In the genomic region with DNA sequence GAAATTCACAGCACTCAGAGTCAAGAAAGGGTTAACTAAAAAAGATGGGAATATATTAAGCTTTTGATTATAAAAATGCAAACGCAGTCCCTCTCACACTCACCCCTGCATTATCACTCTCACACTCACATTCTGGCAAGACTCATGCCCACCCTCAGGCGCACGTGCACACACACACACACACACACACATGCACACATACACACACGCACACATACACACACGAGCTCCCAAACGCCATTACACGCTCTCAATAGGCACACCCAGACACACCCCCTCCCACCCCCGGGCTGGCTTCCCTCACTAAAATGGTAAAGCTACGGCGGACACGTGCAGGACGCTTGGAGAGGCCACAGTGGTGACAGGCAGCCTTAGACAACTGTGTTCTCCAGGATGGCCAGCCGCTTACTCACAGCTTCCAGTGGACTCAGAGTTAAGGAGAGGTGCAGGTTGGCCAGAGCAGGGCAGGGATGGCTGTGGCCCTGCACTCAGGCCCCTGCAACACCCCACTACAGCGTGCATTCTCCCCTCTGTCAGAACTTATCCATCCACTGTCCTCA, we compare ENCODE assay signal across 18 cellular contexts. TPM values are rescaled to one million over a fixed set of nuclear protein-coding genes. Genes with fewer than 3 reads are reported as not detected.
DNase-seq lines count a peak whose midpoint lies in the region; ATAC-seq, FAIRE-seq and TF ChIP-seq lines count a peak whose summit lies in the region.
"Had no signal": no experiment of that assay in that cellular context is flagged by ENCODE, and none has a peak within 500 bp of the region (broad histone marks: within the 10 kb centered on the region; RNA-seq: fewer than 3 reads in every experiment).

No MANE protein-coding gene starts in this region.

- peaks cover 7% of the 10 kb centered on the region for H3K27me3 Mint-ChIP-seq in CD8-positive, alpha-beta T cell (ENCODE audit: low read depth)

- H3K79me2 ChIP-seq in K562 (ENCODE audit: control insufficient read depth, insufficient read depth, low read length) (no peaks in the 10 kb centered on the region), HepG2 (ENCODE audit: insufficient read depth, low read length) (no peaks in the 10 kb centered on the region)

- H3K56ac ChIP-seq in IMR-90 (ENCODE audit: extremely low read depth, insufficient read depth, low read length): no peak overlapping the region

- no peaks in the 10 kb centered on the region for H3K9me3 Mint-ChIP-seq in CD8-positive, alpha-beta T cell

- TF ChIP-seq CTCF in IMR-90 (conservative IDR thresholded peaks at IDR 0.05; ENCODE audit: low read depth, low read length) (no peak), K562 (IDR thresholded peaks at IDR 0.05 in 2 of 3, conservative IDR thresholded peaks at IDR 0.05 in 1 of 3; ENCODE audit: insufficient read depth in 2 of 3, low read depth in 1 of 3, low read length in 3 of 3) (no peak), HepG2 (CRISPR knock-in tag; IDR thresholded peaks at IDR 0.05) (no peak), vagina (IDR thresholded peaks at IDR 0.05) (no peak)
- no peak for TF ChIP-seq CTCF in CD8-positive, alpha-beta T cell (IDR thresholded peaks at IDR 0.05)

- no peak for TF ChIP-seq EP300 in K562 (IDR thresholded peaks at IDR 0.05; ENCODE audit: low read length)
- TF ChIP-seq EP300 in HepG2 (IDR thresholded peaks at IDR 0.05; ENCODE audit: low read depth in 2 of 2, low read length in 2 of 2): no peak
- no peak for TF ChIP-seq EP300 in HepG2 (CRISPR knock-in tag; IDR thresholded peaks at IDR 0.05; ENCODE audit: borderline replicate concordance)

- H3K9ac ChIP-seq in IMR-90 (ENCODE audit: low read depth, low read length) (no peak overlapping the region), K562 (ENCODE audit: insufficient read depth in 1 of 2, low read depth in 2 of 2, low read length in 2 of 2) (peak overlapping the region in 1 of 2 experiments; percentile 11; a peak in 1 of 4 replicates), HepG2 (ENCODE audit: insufficient read depth, low read depth, low read length) (no peak overlapping the region)

- H2AFZ ChIP-seq in IMR-90 (replicated peaks; ENCODE audit: low read length, poor library complexity) (peak overlapping the region; percentile 53), K562 (ENCODE audit: low read depth, low read length) (no peak overlapping the region), HepG2 (ENCODE audit: low read length) (no peak overlapping the region)

- H4K5ac ChIP-seq in IMR-90 (ENCODE audit: low read depth, low read length): no peak overlapping the region

- peaks cover 12% of the 10 kb centered on the region for H3K4me1 Mint-ChIP-seq in CD8-positive, alpha-beta T cell (ENCODE audit: low read depth)

- H3K27me3 ChIP-seq in IMR-90 (ENCODE audit: control insufficient read depth, insufficient read depth, low read length) (peaks cover 33% of the 10 kb centered on the region), K562 (ENCODE audit: control insufficient read depth in 2 of 2, insufficient read depth in 2 of 2, low read length in 2 of 2) (peaks cover 0 to 13% of the 10 kb centered on the region in 2 experiments; a peak in 2 of 5 replicates), HepG2 (ENCODE audit: control insufficient read depth in 1 of 2, insufficient read depth in 2 of 2, low read length in 2 of 2) (0 out of 5 replicates have a peak, but pooled peaks cover 0 to 4% of the 10 kb centered on the region in 2 experiments), vagina (no peaks in the 10 kb centered on the region)
- no peaks in the 10 kb centered on the region for H3K27me3 ChIP-seq in CD8-positive, alpha-beta T cell (ENCODE audit: insufficient read depth, low read length)
- H3K27me3 ChIP-seq: MG63 had no signal

- no peaks in the 10 kb centered on the region for H3K36me3 ChIP-seq in IMR-90 (ENCODE audit: control insufficient read depth, insufficient read depth, low read length)
- no peaks in the 10 kb centered on the region; the same call in 2 of the 3 replicates for H3K36me3 ChIP-seq in K562 (ENCODE audit: control insufficient read depth, insufficient read depth, low read length)
- no peaks in the 10 kb centered on the region for H3K36me3 ChIP-seq in HepG2 (replicated peaks in 1 of 2; ENCODE audit: control insufficient read depth in 1 of 2, insufficient read depth in 2 of 2, low read length in 2 of 2)
- no peaks in the 10 kb centered on the region for H3K36me3 ChIP-seq in vagina
- H3K36me3 ChIP-seq in CD8-positive, alpha-beta T cell (ENCODE audit: insufficient read depth, low read length): no peaks in the 10 kb centered on the region
- H3K36me3 ChIP-seq: MG63 had no signal

- WGBS in IMR-90 (ENCODE audit: extremely low coverage in 2 of 2, insufficient read length in 1 of 2), 2 experiments: 27% methylated on average over 7 of the region's 14 CpGs; no CpG with 5 or more reads in 1 of the 2 experiments
- 18% methylated on average over 14 of the region's 14 CpGs for WGBS in K562 (ENCODE audit: insufficient coverage, low coverage, missing lambda C conversion rate)
- 15% methylated on average over 12 of the region's 14 CpGs for WGBS in HepG2 (ENCODE audit: low lambda C conversion rate)

- no peak overlapping the region for H2BK5ac ChIP-seq in IMR-90 (ENCODE audit: low read depth, low read length, poor library complexity, severe bottlenecking)

- H2BK20ac ChIP-seq in IMR-90 (ENCODE audit: low read depth, low read length): no peak overlapping the region

- TF ChIP-seq POLR2A in IMR-90 (IDR thresholded peaks at IDR 0.05; ENCODE audit: low read depth, low read length) (no peak), K562 (conservative IDR thresholded peaks at IDR 0.05) (no peak), HepG2 (IDR thresholded peaks at IDR 0.05; ENCODE audit: insufficient read depth in 1 of 2, low read depth in 2 of 2, low read length in 2 of 2) (no peak), vagina (IDR thresholded peaks at IDR 0.05) (no peak)

- H3K4me2 ChIP-seq in IMR-90 (ENCODE audit: low read depth, low read length): no peak overlapping the region
- no peak overlapping the region for H3K4me2 ChIP-seq in K562 (ENCODE audit: insufficient read depth, low read length)
- H3K4me2 ChIP-seq in HepG2 (ENCODE audit: low read depth, low read length): no peak overlapping the region

- H3K27ac ChIP-seq in IMR-90 (ENCODE audit: insufficient read depth, low read length) (no peak overlapping the region), K562 (ENCODE audit: extremely low read depth, low read depth, low read length) (no peak overlapping the region), HepG2 (ENCODE audit: extremely low read length, insufficient read depth, low read length) (no peak overlapping the region), vagina (peak overlapping the region; percentile 12)
- no peak overlapping the region for H3K27ac ChIP-seq in CD8-positive, alpha-beta T cell (ENCODE audit: low read depth, low read length)

- TF ChIP-seq RAD21 in IMR-90 (IDR thresholded peaks at IDR 0.05; ENCODE audit: low read length): no peak
- TF ChIP-seq RAD21 in K562 (CRISPR knock-in tag; conservative IDR thresholded peaks at IDR 0.05 in 1 of 2, IDR thresholded peaks at IDR 0.05 in 1 of 2): no peak
- TF ChIP-seq RAD21 in HepG2 (CRISPR knock-in tag; IDR thresholded peaks at IDR 0.05): no peak

- ATAC-seq in IMR-90 (ENCODE audit: low read depth): no peak
- no peak for ATAC-seq in K562
- no peak for ATAC-seq in HepG2
- ATAC-seq in left lobe of liver: no peak
- ATAC-seq in CD8-positive, alpha-beta T cell: no peak
- ATAC-seq: HCT116 had no signal

- no peaks in the 10 kb centered on the region for H3K79me1 ChIP-seq in IMR-90 (ENCODE audit: low read depth in 1 of 2, low read length in 2 of 2)

- H3K4me1 ChIP-seq in IMR-90 (ENCODE audit: control insufficient read depth, insufficient read depth, low read length) (no peaks in the 10 kb centered on the region), K562 (replicated peaks in 1 of 2; ENCODE audit: control insufficient read depth in 2 of 2, insufficient read depth in 2 of 2, low read length in 2 of 2) (peaks cover 6 to 17% of the 10 kb centered on the region in 2 experiments; a peak in 4 of 5 replicates), HepG2 (ENCODE audit: insufficient read depth, low read length) (no peaks in the 10 kb centered on the region), vagina (peaks cover 7% of the 10 kb centered on the region)
- peaks cover 4% of the 10 kb centered on the region for H3K4me1 ChIP-seq in CD8-positive, alpha-beta T cell (ENCODE audit: insufficient read depth, low read length)

- intact Hi-C loops in IMR-90 (cut with micrococcal nuclease) (no loop called here), K562 (cut with micrococcal nuclease) (no loop called here), HepG2 (cut with micrococcal nuclease; ENCODE audit: unreplicated experiment) (no loop called here), vagina (cut with DNase I) (no loop called here)
- intact Hi-C loops in CD8-positive, alpha-beta T cell (cut with DNase I, micrococcal nuclease): loop anchor here in 1 of 2 experiments (10.0 kb wide), 2 partner anchors 712 to 1362 kb away; a partner anchor contains a TSS

- no peak overlapping the region for H4K8ac ChIP-seq in IMR-90 (ENCODE audit: low read depth in 2 of 2, low read length in 2 of 2)

- DNase-seq in IMR-90 (peak; percentile 8), K562 (ENCODE audit: extremely low read depth in 1 of 4, low spot score in 3 of 4) (no peak), HepG2 (ENCODE audit: low spot score) (no peak), vagina (ENCODE audit: extremely low spot score in 2 of 2) (no peak), left lobe of liver (ENCODE audit: low spot score) (no peak), NCI-H2107 treated with DMSO at 0.1 percent for 48 hours (lab: John Stamatoyannopoulos, UW; ENCODE audit: unreplicated experiment) (no peak)
- no peak for DNase-seq in CD8-positive, alpha-beta T cell
- DNase-seq: CD4-positive, alpha-beta T cell; DMS79; MG63; NCI-H1092; NCI-H146; NCI-H2081 treated with DMSO at 0.1 percent for 48 hours; NCI-H345; NCI-H526 treated with DMSO at 0.1 percent for 48 hours; SIG-M5 had no signal

- no peak overlapping the region for H4K91ac ChIP-seq in IMR-90 (ENCODE audit: insufficient read depth, low read depth, low read length)

- no peak overlapping the region for H2AK5ac ChIP-seq in IMR-90 (ENCODE audit: low read depth, low read length)

- FAIRE-seq in K562 (lab: Jason Lieb, UNC) (no peak), HepG2 (lab: Jason Lieb, UNC) (no peak)

- no peak overlapping the region for H2BK120ac ChIP-seq in IMR-90 (ENCODE audit: low read depth, low read length)

- H2BK15ac ChIP-seq in IMR-90 (ENCODE audit: low read depth, low read length): no peak overlapping the region

- H3K9me1 ChIP-seq in IMR-90 (ENCODE audit: insufficient read depth, low read length): no peaks in the 10 kb centered on the region
- no peaks in the 10 kb centered on the region for H3K9me1 ChIP-seq in K562 (ENCODE audit: control insufficient read depth, insufficient read depth, low read length)

- H3K9me3 ChIP-seq in IMR-90 (ENCODE audit: control insufficient read depth, insufficient read depth, low read length): no peaks in the 10 kb centered on the region; the same call in 1 of the 2 replicates
- H3K9me3 ChIP-seq in K562 (replicated peaks; ENCODE audit: control insufficient read depth, insufficient read depth, low read depth, low read length): peaks cover 9% of the 10 kb centered on the region
- peaks cover 11% of the 10 kb centered on the region for H3K9me3 ChIP-seq in HepG2 (ENCODE audit: low read length)
- H3K9me3 ChIP-seq in vagina: no peaks in the 10 kb centered on the region
- no peaks in the 10 kb centered on the region for H3K9me3 ChIP-seq in CD8-positive, alpha-beta T cell (ENCODE audit: low read length)

- BruUV-seq in IMR-90 (replicated peaks; lab: Mats Ljungman, UMichigan): no TSS peak
- no TSS peak for BruUV-seq in K562 (replicated peaks; lab: Mats Ljungman, UMichigan)
- no TSS peak for BruUV-seq in HepG2 (replicated peaks; lab: Mats Ljungman, UMichigan)

- in situ Hi-C loops in IMR-90 (cut with MboI; ENCODE audit: low sequenced_read_pairs) (loop anchor here (10.0 kb wide), 1 partner anchor 1478 kb away; a partner anchor contains a TSS), K562 (cut with MboI) (no loop called here), HepG2 (cut with HindIII; ENCODE audit: extremely low pct_ligation_motif_present, low pct_unique_long_range_greater_than_20kb) (loop anchor here (10.0 kb wide), 1 partner anchor 1468 kb away; no protein-coding TSS in a partner anchor)

- H4K20me1 ChIP-seq in IMR-90 (ENCODE audit: insufficient read depth, low read length) (no peaks in the 10 kb centered on the region), K562 (replicated peaks; ENCODE audit: control insufficient read depth, insufficient read depth, low read length) (no peaks in the 10 kb centered on the region), HepG2 (ENCODE audit: insufficient read depth, low read length) (no peaks in the 10 kb centered on the region)

- no peak overlapping the region for H3K4ac ChIP-seq in IMR-90 (ENCODE audit: low read depth, low read length)

- dilution Hi-C loops in IMR-90 (cut with HindIII; ENCODE audit: low sequenced_read_pairs, unreplicated experiment): no loop called here

- H3K4me3 Mint-ChIP-seq in CD8-positive, alpha-beta T cell: no peak overlapping the region
- H3K4me3 Mint-ChIP-seq: B cell; CD4-positive, alpha-beta T cell had no signal

- no peak overlapping the region for H3K23ac ChIP-seq in IMR-90 (ENCODE audit: low read depth, low read length)

- H3K18ac ChIP-seq in IMR-90 (ENCODE audit: low read depth, low read length): no peak overlapping the region

- POLR2A ChIA-PET in IMR-90 (lab: Charles Lee; ENCODE audit: unreplicated experiment): no interaction called here
- POLR2A ChIA-PET in K562 (lab: Yijun Ruan, JAX): no interaction called here
- POLR2A ChIA-PET in HepG2 (lab: Yijun Ruan, JAX): no interaction called here
- POLR2A ChIA-PET in CD8-positive, alpha-beta T cell (lab: Charles Lee): interaction anchor here (0.7 kb wide), 1 partner anchor 72 kb away, joined by 3 read pairs; no protein-coding TSS in a partner anchor

- no peaks in the 10 kb centered on the region for H3K36me3 Mint-ChIP-seq in CD8-positive, alpha-beta T cell

- H3K4me3 ChIP-seq in IMR-90 (ENCODE audit: insufficient read depth, low read depth, low read length): no peak overlapping the region
- no peak overlapping the region for H3K4me3 ChIP-seq in K562
- no peak overlapping the region for H3K4me3 ChIP-seq in HepG2 (replicated peaks in 1 of 3; ENCODE audit: insufficient read depth in 1 of 3, low read depth in 2 of 3, low read length in 3 of 3)
- no peak overlapping the region for H3K4me3 ChIP-seq in vagina
- H3K4me3 ChIP-seq in CD8-positive, alpha-beta T cell (ENCODE audit: low read depth, low read length): no peak overlapping the region
- H3K4me3 ChIP-seq: MG63 had no signal

- H3K27ac Mint-ChIP-seq in CD8-positive, alpha-beta T cell: no peak overlapping the region
- H3K27ac Mint-ChIP-seq: B cell; CD4-positive, alpha-beta T cell had no signal

- CTCF ChIA-PET in IMR-90 (lab: Yijun Ruan, JAX) (no interaction called here), K562 (lab: Yijun Ruan, JAX; ENCODE audit: low intra/inter-chr PET ratio) (no interaction called here), HepG2 (lab: Yijun Ruan, JAX; ENCODE audit: low intra/inter-chr PET ratio, low total read pairs) (no interaction called here)
- CTCF ChIA-PET in CD8-positive, alpha-beta T cell (lab: Charles Lee): interaction anchor here (1.1 kb wide), 1 partner anchor 215 kb away, joined by 3 read pairs; no protein-coding TSS in a partner anchor

- peak overlapping the region; percentile 34 for H2AK9ac ChIP-seq in IMR-90 (replicated peaks; ENCODE audit: low read depth, low read length, poor library complexity)

- no peak overlapping the region for H3K14ac ChIP-seq in IMR-90 (replicated peaks; ENCODE audit: low read depth, low read length)

RNA-seq across cellular contexts. Expression of a gene that starts 10.1 kb away (rescaled TPM):
- 0.56 TPM in 1 of 2 replicates, not detected in the other for total RNA-seq in IMR-90 (2012; rRNA removed)
- 0.10 and 0.27 TPM in 2 replicates for polyA plus RNA-seq in IMR-90 (2012; rRNA removed)
- polyA plus RNA-seq in IMR-90 (2012; cell fraction: cytosol; rRNA removed): 0.03 TPM in 1 of 2 replicates, not detected in the other
- polyA plus RNA-seq in IMR-90 (2012; cell fraction: nucleus; rRNA removed; ENCODE audit: low replicate concordance): 1.1 and 1.3 TPM in 2 replicates
- total RNA-seq in K562 (2011; cell fraction: chromatin; rRNA removed; ENCODE audit: low replicate concordance): 2.0 and 5.9 TPM in 2 replicates
- total RNA-seq in K562 (2011; cell fraction: nucleolus; rRNA removed): 4.5 and 5.4 TPM in 2 replicates
- 2.7 and 4.0 TPM in 2 replicates for total RNA-seq in K562 (2011; cell fraction: nucleoplasm; rRNA removed)
- total RNA-seq in K562 (2014; rRNA removed): 1.8 and 1.9 TPM in 2 replicates
- 0.45 and 0.51 TPM in 2 replicates for total RNA-seq in K562 (2014; rRNA removed; fragmentation: Illumina TruSeq; extraction: Trizol)
- 0.79 and 1.2 TPM in 2 replicates for total RNA-seq in K562 (2015; rRNA removed; fragmentation: Illumina TruSeq; extraction: Trizol)
- 1.8 and 2.3 TPM in 2 replicates for total RNA-seq in K562 (2021)
- 0.89 and 1.5 TPM in 2 replicates for polyA plus RNA-seq in K562 (2011; rRNA removed)
- polyA plus RNA-seq in K562 (2011; cell fraction: cytosol; rRNA removed): 0.78 and 2.4 TPM in 2 replicates
- 3.5 and 9.8 TPM in 2 replicates for polyA plus RNA-seq in K562 (2011; cell fraction: nucleus; rRNA removed)
- 1.9 and 2.4 TPM in 2 replicates for polyA plus RNA-seq in K562 (2012)
- 1.1 and 1.6 TPM in 2 replicates for polyA plus RNA-seq in K562 (2014; fragmentation: Illumina TruSeq; extraction: Trizol)
- under 1 TPM; 0.10 to 0.18 TPM for polyA plus RNA-seq in K562 (2014; fragmentation: Nextera tagmentation; extraction: Ambion mirVana)
- polyA plus RNA-seq in K562 (2014; rRNA removed): 1.6 and 3.6 TPM in 2 replicates
- polyA minus RNA-seq in K562 (2011; rRNA and poly(A)+ RNA removed): 0.48 and 0.88 TPM in 2 replicates
- polyA minus RNA-seq in K562 (2011; cell fraction: cytosol; rRNA and poly(A)+ RNA removed): 1.4 and 1.6 TPM in 2 replicates
- polyA minus RNA-seq in K562 (2011; cell fraction: nucleus; rRNA and poly(A)+ RNA removed): 1.4 and 3.4 TPM in 2 replicates
- total RNA-seq in HepG2 (2016; rRNA removed; fragmentation: Illumina TruSeq; extraction: Trizol): 0.04 TPM in 1 of 2 replicates, not detected in the other
- not detected in 2 replicates for total RNA-seq in HepG2 (2016; cell fraction: cytosol; rRNA removed; fragmentation: Illumina TruSeq; extraction: Trizol; ENCODE audit: low read depth)
- not detected in 2 replicates for total RNA-seq in HepG2 (2016; cell fraction: insoluble cytoplasmic fraction; rRNA removed; fragmentation: Illumina TruSeq; extraction: Trizol)
- not detected in 2 replicates for total RNA-seq in HepG2 (2016; cell fraction: membrane; rRNA removed; fragmentation: Illumina TruSeq; extraction: Trizol)
- total RNA-seq in HepG2 (2016; cell fraction: nucleus; rRNA removed; fragmentation: Illumina TruSeq; extraction: Trizol): not detected in 2 replicates
- 0.03 and 0.05 TPM in 2 replicates for polyA plus RNA-seq in HepG2 (2011; rRNA removed)
- 0.11 TPM in 1 of 2 replicates, not detected in the other for polyA plus RNA-seq in HepG2 (2011; cell fraction: cytosol; rRNA removed)
- 0.66 and 0.77 TPM in 2 replicates for polyA plus RNA-seq in HepG2 (2011; cell fraction: nucleus; rRNA removed)
- polyA plus RNA-seq in HepG2 (2012): 0.05 TPM in 1 of 2 replicates, not detected in the other
- not detected in 2 replicates for polyA plus RNA-seq in HepG2 (2016; cell fraction: cytosol; fragmentation: Illumina TruSeq; extraction: Trizol; ENCODE audit: low read depth)
- not detected in 2 replicates for polyA plus RNA-seq in HepG2 (2016; cell fraction: insoluble cytoplasmic fraction; fragmentation: Illumina TruSeq; extraction: Trizol; ENCODE audit: low read depth)
- not detected in 2 replicates for polyA plus RNA-seq in HepG2 (2016; cell fraction: membrane; fragmentation: Illumina TruSeq; extraction: Trizol; ENCODE audit: low read depth)
- polyA plus RNA-seq in HepG2 (2016; cell fraction: nucleus; fragmentation: Illumina TruSeq; extraction: Trizol; ENCODE audit: insufficient read depth, low read depth): 0.26 TPM in 1 of 2 replicates, not detected in the other
- 0.12 TPM in 1 of 2 replicates, not detected in the other for polyA minus RNA-seq in HepG2 (2011; rRNA and poly(A)+ RNA removed; ENCODE audit: low replicate concordance)
- not detected in 2 replicates for polyA minus RNA-seq in HepG2 (2011; cell fraction: cytosol; rRNA and poly(A)+ RNA removed)
- 0.12 and 0.26 TPM in 2 replicates for polyA minus RNA-seq in HepG2 (2011; cell fraction: nucleus; rRNA and poly(A)+ RNA removed)
- 0.49 TPM for total RNA-seq in vagina
- not detected for total RNA-seq in left lobe of liver
- total RNA-seq in CD8-positive, alpha-beta T cell: 1 to 10 TPM; 6.6 to 7.4 TPM

RNA-seq across cellular contexts. Expression of a gene that starts 44.3 kb away (rescaled TPM):
- under 0.01 TPM in 1 of 2 replicates, not detected in the other for total RNA-seq in IMR-90 (2012; rRNA removed)
- 0.09 TPM in 2 replicates for polyA plus RNA-seq in IMR-90 (2012; rRNA removed)
- 0.12 TPM in 1 of 2 replicates, not detected in the other for polyA plus RNA-seq in IMR-90 (2012; cell fraction: cytosol; rRNA removed)
- 0.07 and 0.16 TPM in 2 replicates for polyA plus RNA-seq in IMR-90 (2012; cell fraction: nucleus; rRNA removed; ENCODE audit: low replicate concordance)
- 11.2 and 16.2 TPM in 2 replicates for total RNA-seq in K562 (2011; cell fraction: chromatin; rRNA removed; ENCODE audit: low replicate concordance)
- total RNA-seq in K562 (2011; cell fraction: nucleolus; rRNA removed): 19.8 and 22.9 TPM in 2 replicates
- 20.3 and 27.1 TPM in 2 replicates for total RNA-seq in K562 (2011; cell fraction: nucleoplasm; rRNA removed)
- total RNA-seq in K562 (2014; rRNA removed): 10.7 and 12.3 TPM in 2 replicates
- 11.7 and 13.2 TPM in 2 replicates for total RNA-seq in K562 (2014; rRNA removed; fragmentation: Illumina TruSeq; extraction: Trizol)
- 44.3 and 44.7 TPM in 2 replicates for total RNA-seq in K562 (2015; rRNA removed; fragmentation: Illumina TruSeq; extraction: Trizol)
- 30.3 and 33.8 TPM in 2 replicates for total RNA-seq in K562 (2021)
- 42.5 and 418 TPM in 2 replicates for polyA plus RNA-seq in K562 (2011; rRNA removed)
- polyA plus RNA-seq in K562 (2011; cell fraction: cytosol; rRNA removed): 103 and 599 TPM in 2 replicates
- polyA plus RNA-seq in K562 (2011; cell fraction: nucleus; rRNA removed): 41.2 and 275 TPM in 2 replicates
- polyA plus RNA-seq in K562 (2012): 63.5 and 133 TPM in 2 replicates
- polyA plus RNA-seq in K562 (2014; fragmentation: Illumina TruSeq; extraction: Trizol): 44.5 and 47.3 TPM in 2 replicates
- polyA plus RNA-seq in K562 (2014; fragmentation: Nextera tagmentation; extraction: Ambion mirVana): 1 to 10 TPM; 2.4 to 4.8 TPM
- polyA plus RNA-seq in K562 (2014; rRNA removed): 20.3 and 22.2 TPM in 2 replicates
- 72.1 and 524 TPM in 2 replicates for polyA minus RNA-seq in K562 (2011; rRNA and poly(A)+ RNA removed)
- 41.0 and 310 TPM in 2 replicates for polyA minus RNA-seq in K562 (2011; cell fraction: cytosol; rRNA and poly(A)+ RNA removed)
- polyA minus RNA-seq in K562 (2011; cell fraction: nucleus; rRNA and poly(A)+ RNA removed): 7.7 and 80.9 TPM in 2 replicates
- 0.34 and 0.86 TPM in 2 replicates for total RNA-seq in HepG2 (2016; rRNA removed; fragmentation: Illumina TruSeq; extraction: Trizol)
- total RNA-seq in HepG2 (2016; cell fraction: cytosol; rRNA removed; fragmentation: Illumina TruSeq; extraction: Trizol; ENCODE audit: low read depth): 0.18 and 0.30 TPM in 2 replicates
- 0.18 and 0.45 TPM in 2 replicates for total RNA-seq in HepG2 (2016; cell fraction: insoluble cytoplasmic fraction; rRNA removed; fragmentation: Illumina TruSeq; extraction: Trizol)
- 0.48 and 0.56 TPM in 2 replicates for total RNA-seq in HepG2 (2016; cell fraction: membrane; rRNA removed; fragmentation: Illumina TruSeq; extraction: Trizol)
- total RNA-seq in HepG2 (2016; cell fraction: nucleus; rRNA removed; fragmentation: Illumina TruSeq; extraction: Trizol): 0.34 and 0.53 TPM in 2 replicates
- 0.41 and 0.76 TPM in 2 replicates for polyA plus RNA-seq in HepG2 (2011; rRNA removed)
- 0.64 and 0.79 TPM in 2 replicates for polyA plus RNA-seq in HepG2 (2011; cell fraction: cytosol; rRNA removed)
- 0.59 and 0.61 TPM in 2 replicates for polyA plus RNA-seq in HepG2 (2011; cell fraction: nucleus; rRNA removed)
- 0.19 and 0.38 TPM in 2 replicates for polyA plus RNA-seq in HepG2 (2012)
- 0.33 and 0.38 TPM in 2 replicates for polyA plus RNA-seq in HepG2 (2016; cell fraction: cytosol; fragmentation: Illumina TruSeq; extraction: Trizol; ENCODE audit: low read depth)
- polyA plus RNA-seq in HepG2 (2016; cell fraction: insoluble cytoplasmic fraction; fragmentation: Illumina TruSeq; extraction: Trizol; ENCODE audit: low read depth): 0.57 and 0.76 TPM in 2 replicates
- 0.54 and 0.79 TPM in 2 replicates for polyA plus RNA-seq in HepG2 (2016; cell fraction: membrane; fragmentation: Illumina TruSeq; extraction: Trizol; ENCODE audit: low read depth)
- 1.1 TPM in 2 replicates for polyA plus RNA-seq in HepG2 (2016; cell fraction: nucleus; fragmentation: Illumina TruSeq; extraction: Trizol; ENCODE audit: insufficient read depth, low read depth)
- polyA minus RNA-seq in HepG2 (2011; rRNA and poly(A)+ RNA removed; ENCODE audit: low replicate concordance): 2.1 and 4.6 TPM in 2 replicates
- polyA minus RNA-seq in HepG2 (2011; cell fraction: cytosol; rRNA and poly(A)+ RNA removed): 0.59 TPM in 1 of 2 replicates, not detected in the other
- polyA minus RNA-seq in HepG2 (2011; cell fraction: nucleus; rRNA and poly(A)+ RNA removed): not detected in 2 replicates
- 39.8 TPM for total RNA-seq in vagina
- 22.3 TPM for total RNA-seq in left lobe of liver
- total RNA-seq in CD8-positive, alpha-beta T cell: 100 to 1,000 TPM; 629 to 653 TPM

Comparison
In these comparisons a context has a peak if more than half of its experiments do, and no peak if none do; other contexts are left out.
1. RNA of a gene that starts 44.3 kb away (total RNA-seq): 629 to 653 TPM in CD8-positive, alpha-beta T cell; 39.8 TPM in vagina (single experiment), 10.7 to 44.7 TPM in K562, 22.3 TPM in left lobe of liver (single experiment), 0.18 to 0.86 TPM in HepG2 and under 0.01 TPM in IMR-90; every median in the first group is over 10 times any median in the second.